ENCODE assay signal across 8 cellular contexts in genomic region chr14:73758392-73759182, GRCh38. TPM values are rescaled to one million over a fixed set of nuclear protein-coding genes. Genes with fewer than 3 reads are reported as not detected.
DNase-seq lines count a peak whose midpoint lies in the region; ATAC-seq and TF ChIP-seq lines count a peak whose summit lies in the region.

No MANE protein-coding gene starts in this region.

- peaks cover 0 to 90% (median 86%) of the 10 kb centered on the region in 4 donors for H3K4me1 ChIP-seq in sigmoid colon

- TF ChIP-seq CTCF in GM12873 (IDR thresholded peaks at IDR 0.05; ENCODE audit: insufficient read depth, low read depth, low read length, missing control alignments), result peak; percentile 80
- TF ChIP-seq CTCF in sigmoid colon (IDR thresholded peaks at IDR 0.05), result peak; percentile 20 to 64 (median 56)

- H3K4me1 Mint-ChIP-seq in T-helper 17 cell, result peaks cover 72% of the 10 kb centered on the region

- no peak for TF ChIP-seq POLR2A in sigmoid colon (IDR thresholded peaks at IDR 0.05)

- no peak for TF ChIP-seq EP300 in sigmoid colon (IDR thresholded peaks at IDR 0.05)

- H3K27ac Mint-ChIP-seq in T-helper 17 cell, result peak overlapping the region; percentile 94

- WGBS in sigmoid colon, 2 donors, result 1% methylated on average over 49 of the region's 49 CpGs

- H3K4me3 Mint-ChIP-seq in T-helper 17 cell, result peak overlapping the region; percentile 92

- H3K4me3 ChIP-seq in sigmoid colon, result peak overlapping the region; percentile 60 to 94 (median 90)

- no peaks in the 10 kb centered on the region for H3K27me3 Mint-ChIP-seq in T-helper 17 cell

- intact Hi-C loops in sigmoid colon (cut with DNase I), result loop anchor here (2.0 kb wide), 1 partner anchor 28 kb away; no protein-coding TSS in a partner anchor

- DNase-seq in NCI-H1105 treated with DMSO at 0.1 percent for 48 hours (lab: John Stamatoyannopoulos, UW) (peak; percentile 69), T-helper 17 cell (peak; percentile 59 to 75 (median 71)), amygdala (lab: John Stamatoyannopoulos, UW) (peak in 36 of 56 donors; percentile 18 to 62 (median 42)), hypothalamus (lab: John Stamatoyannopoulos, UW) (peak in 35 of 51 donors; percentile 19 to 71 (median 43)), sigmoid colon (peak; percentile 92), middle frontal gyrus (ENCODE audit: extremely low spot score, low spot score) (no peak), GOT3 (lab: John Stamatoyannopoulos, UW) (no peak)

- no peaks in the 10 kb centered on the region for H3K9me3 ChIP-seq in T-helper 17 cell (ENCODE audit: control insufficient read depth, low read length, poor library complexity, severe bottlenecking)
- no peaks in the 10 kb centered on the region for H3K9me3 ChIP-seq in sigmoid colon

- H3K27me3 ChIP-seq in sigmoid colon, result no peaks in the 10 kb centered on the region

- H3K36me3 Mint-ChIP-seq in T-helper 17 cell (ENCODE audit: low read depth), result no peaks in the 10 kb centered on the region

- peak overlapping the region; percentile 99 to 100 (median 100) for H3K27ac ChIP-seq in sigmoid colon

- H3K36me3 ChIP-seq in sigmoid colon, result no peaks in the 10 kb centered on the region

- peak; percentile 11 for ATAC-seq in T-helper 17 cell

RNA-seq across cellular contexts. Expression of gene PNMA1, which starts 44.4 kb away (rescaled TPM):
- total RNA-seq in T-helper 17 cell (10 to 100 TPM; 42.0 to 53.7 TPM), sigmoid colon (10 to 100 TPM; 33.5 to 63.1 (median 37.3) TPM)
- 10 to 100 TPM; 11.4 to 20.4 (median 16.9) TPM for polyA plus RNA-seq in sigmoid colon

Comparison
In these comparisons a context has a peak if more than half of its experiments do, and no peak if none do; other contexts are left out.
1. DNase-seq: peak in NCI-H1105 treated with DMSO at 0.1 percent for 48 hours (single experiment), T-helper 17 cell (3 of 3), amygdala (36 of 56), hypothalamus (35 of 51) and sigmoid colon (single experiment); none in middle frontal gyrus (single experiment) and GOT3 (single experiment).